In the genomic region with DNA sequence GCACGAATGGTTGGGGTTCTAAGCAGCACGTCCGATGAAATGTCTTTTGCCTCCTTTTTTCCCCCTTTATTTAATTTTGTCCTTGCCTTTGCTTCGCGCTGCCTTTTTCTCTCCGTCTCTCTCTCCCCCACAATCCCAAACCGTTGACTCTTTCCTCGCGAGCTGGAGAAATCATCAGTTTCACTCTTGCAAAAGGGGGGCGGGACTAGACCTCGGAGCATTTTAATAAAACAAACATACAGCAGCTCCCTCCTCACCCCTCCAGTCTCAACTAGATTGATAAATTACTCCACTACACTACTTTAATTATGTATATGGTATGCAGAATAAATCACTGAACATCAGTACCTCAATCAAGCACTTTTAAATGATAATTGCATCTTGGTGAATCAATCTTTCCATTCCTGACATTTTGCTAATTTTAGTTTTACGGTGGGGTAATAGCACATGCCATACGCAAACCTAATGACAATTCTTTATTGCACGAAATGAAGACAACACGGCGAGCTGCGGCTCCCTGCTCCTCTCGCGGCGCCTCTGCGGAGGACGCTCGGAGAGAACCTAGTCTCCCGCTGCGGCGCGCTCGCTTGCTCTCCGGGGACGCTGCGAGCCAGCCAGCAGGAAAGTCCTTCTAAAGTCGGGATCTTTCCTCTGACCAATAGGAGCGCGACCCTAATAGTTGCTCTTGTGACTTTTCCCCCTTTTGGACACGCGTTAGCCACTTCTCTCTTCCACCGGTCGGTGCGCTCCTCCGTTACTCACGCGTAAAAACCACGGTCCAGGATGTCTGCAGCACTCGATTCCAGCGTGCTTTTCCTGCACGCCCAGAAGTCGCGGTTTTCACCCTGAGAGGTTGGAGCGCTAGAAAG, we compare ENCODE assay signal across 1 cellular context.
TF ChIP-seq lines count a peak whose summit lies in the region.

No MANE protein-coding gene starts in this region.

TF ChIP-seq in GM23338, 12 proteins besides CTCF, POLR2A, EP300 and RAD21 (continued from another document):
- TF ChIP-seq, protein P1, sequence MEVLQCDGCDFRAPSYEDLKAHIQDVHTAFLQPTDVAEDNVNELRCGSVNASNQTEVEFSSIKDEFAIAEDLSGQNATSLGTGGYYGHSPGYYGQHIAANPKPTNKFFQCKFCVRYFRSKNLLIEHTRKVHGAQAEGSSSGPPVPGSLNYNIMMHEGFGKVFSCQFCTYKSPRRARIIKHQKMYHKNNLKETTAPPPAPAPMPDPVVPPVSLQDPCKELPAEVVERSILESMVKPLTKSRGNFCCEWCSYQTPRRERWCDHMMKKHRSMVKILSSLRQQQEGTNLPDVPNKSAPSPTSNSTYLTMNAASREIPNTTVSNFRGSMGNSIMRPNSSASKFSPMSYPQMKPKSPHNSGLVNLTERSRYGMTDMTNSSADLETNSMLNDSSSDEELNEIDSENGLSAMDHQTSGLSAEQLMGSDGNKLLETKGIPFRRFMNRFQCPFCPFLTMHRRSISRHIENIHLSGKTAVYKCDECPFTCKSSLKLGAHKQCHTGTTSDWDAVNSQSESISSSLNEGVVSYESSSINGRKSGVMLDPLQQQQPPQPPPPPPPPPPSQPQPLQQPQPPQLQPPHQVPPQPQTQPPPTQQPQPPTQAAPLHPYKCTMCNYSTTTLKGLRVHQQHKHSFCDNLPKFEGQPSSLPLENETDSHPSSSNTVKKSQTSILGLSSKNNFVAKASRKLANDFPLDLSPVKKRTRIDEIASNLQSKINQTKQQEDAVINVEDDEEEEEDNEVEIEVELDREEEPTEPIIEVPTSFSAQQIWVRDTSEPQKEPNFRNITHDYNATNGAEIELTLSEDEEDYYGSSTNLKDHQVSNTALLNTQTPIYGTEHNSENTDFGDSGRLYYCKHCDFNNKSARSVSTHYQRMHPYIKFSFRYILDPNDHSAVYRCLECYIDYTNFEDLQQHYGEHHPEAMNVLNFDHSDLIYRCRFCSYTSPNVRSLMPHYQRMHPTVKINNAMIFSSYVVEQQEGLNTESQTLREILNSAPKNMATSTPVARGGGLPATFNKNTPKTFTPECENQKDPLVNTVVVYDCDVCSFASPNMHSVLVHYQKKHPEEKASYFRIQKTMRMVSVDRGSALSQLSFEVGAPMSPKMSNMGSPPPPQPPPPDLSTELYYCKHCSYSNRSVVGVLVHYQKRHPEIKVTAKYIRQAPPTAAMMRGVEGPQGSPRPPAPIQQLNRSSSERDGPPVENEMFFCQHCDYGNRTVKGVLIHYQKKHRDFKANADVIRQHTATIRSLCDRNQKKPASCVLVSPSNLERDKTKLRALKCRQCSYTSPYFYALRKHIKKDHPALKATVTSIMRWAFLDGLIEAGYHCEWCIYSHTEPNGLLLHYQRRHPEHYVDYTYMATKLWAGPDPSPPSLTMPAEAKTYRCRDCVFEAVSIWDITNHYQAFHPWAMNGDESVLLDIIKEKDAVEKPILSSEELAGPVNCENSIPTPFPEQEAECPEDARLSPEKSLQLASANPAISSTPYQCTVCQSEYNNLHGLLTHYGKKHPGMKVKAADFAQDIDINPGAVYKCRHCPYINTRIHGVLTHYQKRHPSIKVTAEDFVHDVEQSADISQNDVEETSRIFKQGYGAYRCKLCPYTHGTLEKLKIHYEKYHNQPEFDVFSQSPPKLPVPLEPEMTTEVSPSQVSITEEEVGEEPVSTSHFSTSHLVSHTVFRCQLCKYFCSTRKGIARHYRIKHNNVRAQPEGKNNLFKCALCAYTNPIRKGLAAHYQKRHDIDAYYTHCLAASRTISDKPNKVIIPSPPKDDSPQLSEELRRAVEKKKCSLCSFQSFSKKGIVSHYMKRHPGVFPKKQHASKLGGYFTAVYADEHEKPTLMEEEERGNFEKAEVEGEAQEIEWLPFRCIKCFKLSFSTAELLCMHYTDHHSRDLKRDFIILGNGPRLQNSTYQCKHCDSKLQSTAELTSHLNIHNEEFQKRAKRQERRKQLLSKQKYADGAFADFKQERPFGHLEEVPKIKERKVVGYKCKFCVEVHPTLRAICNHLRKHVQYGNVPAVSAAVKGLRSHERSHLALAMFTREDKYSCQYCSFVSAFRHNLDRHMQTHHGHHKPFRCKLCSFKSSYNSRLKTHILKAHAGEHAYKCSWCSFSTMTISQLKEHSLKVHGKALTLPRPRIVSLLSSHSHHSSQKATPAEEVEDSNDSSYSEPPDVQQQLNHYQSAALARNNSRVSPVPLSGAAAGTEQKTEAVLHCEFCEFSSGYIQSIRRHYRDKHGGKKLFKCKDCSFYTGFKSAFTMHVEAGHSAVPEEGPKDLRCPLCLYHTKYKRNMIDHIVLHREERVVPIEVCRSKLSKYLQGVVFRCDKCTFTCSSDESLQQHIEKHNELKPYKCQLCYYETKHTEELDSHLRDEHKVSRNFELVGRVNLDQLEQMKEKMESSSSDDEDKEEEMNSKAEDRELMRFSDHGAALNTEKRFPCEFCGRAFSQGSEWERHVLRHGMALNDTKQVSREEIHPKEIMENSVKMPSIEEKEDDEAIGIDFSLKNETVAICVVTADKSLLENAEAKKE (CRISPR knock-in tag; IDR thresholded peaks at IDR 0.05), result no peak
- TF ChIP-seq POLR2AphosphoS5 (IDR thresholded peaks at IDR 0.05; ENCODE audit: low read depth), result no peak
- TF ChIP-seq, protein P2, sequence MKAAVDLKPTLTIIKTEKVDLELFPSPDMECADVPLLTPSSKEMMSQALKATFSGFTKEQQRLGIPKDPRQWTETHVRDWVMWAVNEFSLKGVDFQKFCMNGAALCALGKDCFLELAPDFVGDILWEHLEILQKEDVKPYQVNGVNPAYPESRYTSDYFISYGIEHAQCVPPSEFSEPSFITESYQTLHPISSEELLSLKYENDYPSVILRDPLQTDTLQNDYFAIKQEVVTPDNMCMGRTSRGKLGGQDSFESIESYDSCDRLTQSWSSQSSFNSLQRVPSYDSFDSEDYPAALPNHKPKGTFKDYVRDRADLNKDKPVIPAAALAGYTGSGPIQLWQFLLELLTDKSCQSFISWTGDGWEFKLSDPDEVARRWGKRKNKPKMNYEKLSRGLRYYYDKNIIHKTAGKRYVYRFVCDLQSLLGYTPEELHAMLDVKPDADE (IDR thresholded peaks at IDR 0.05), result no peak
- TF ChIP-seq NANOG (IDR thresholded peaks at IDR 0.05; ENCODE audit: borderline replicate concordance), result no peak
- no peak for TF ChIP-seq EZH2phosphoT487 (IDR thresholded peaks at IDR 0.05; ENCODE audit: unreplicated experiment)
- no peak for TF ChIP-seq JUNB (IDR thresholded peaks at IDR 0.05; ENCODE audit: unreplicated experiment)
- TF ChIP-seq STAT1 (IDR thresholded peaks at IDR 0.05; ENCODE audit: unreplicated experiment), result no peak
- TF ChIP-seq, protein P3, sequence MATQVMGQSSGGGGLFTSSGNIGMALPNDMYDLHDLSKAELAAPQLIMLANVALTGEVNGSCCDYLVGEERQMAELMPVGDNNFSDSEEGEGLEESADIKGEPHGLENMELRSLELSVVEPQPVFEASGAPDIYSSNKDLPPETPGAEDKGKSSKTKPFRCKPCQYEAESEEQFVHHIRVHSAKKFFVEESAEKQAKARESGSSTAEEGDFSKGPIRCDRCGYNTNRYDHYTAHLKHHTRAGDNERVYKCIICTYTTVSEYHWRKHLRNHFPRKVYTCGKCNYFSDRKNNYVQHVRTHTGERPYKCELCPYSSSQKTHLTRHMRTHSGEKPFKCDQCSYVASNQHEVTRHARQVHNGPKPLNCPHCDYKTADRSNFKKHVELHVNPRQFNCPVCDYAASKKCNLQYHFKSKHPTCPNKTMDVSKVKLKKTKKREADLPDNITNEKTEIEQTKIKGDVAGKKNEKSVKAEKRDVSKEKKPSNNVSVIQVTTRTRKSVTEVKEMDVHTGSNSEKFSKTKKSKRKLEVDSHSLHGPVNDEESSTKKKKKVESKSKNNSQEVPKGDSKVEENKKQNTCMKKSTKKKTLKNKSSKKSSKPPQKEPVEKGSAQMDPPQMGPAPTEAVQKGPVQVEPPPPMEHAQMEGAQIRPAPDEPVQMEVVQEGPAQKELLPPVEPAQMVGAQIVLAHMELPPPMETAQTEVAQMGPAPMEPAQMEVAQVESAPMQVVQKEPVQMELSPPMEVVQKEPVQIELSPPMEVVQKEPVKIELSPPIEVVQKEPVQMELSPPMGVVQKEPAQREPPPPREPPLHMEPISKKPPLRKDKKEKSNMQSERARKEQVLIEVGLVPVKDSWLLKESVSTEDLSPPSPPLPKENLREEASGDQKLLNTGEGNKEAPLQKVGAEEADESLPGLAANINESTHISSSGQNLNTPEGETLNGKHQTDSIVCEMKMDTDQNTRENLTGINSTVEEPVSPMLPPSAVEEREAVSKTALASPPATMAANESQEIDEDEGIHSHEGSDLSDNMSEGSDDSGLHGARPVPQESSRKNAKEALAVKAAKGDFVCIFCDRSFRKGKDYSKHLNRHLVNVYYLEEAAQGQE (IDR thresholded peaks at IDR 0.05; ENCODE audit: unreplicated experiment), result no peak
